Comparison of ENCODE assay signal across 8 cellular contexts in the genomic region with DNA sequence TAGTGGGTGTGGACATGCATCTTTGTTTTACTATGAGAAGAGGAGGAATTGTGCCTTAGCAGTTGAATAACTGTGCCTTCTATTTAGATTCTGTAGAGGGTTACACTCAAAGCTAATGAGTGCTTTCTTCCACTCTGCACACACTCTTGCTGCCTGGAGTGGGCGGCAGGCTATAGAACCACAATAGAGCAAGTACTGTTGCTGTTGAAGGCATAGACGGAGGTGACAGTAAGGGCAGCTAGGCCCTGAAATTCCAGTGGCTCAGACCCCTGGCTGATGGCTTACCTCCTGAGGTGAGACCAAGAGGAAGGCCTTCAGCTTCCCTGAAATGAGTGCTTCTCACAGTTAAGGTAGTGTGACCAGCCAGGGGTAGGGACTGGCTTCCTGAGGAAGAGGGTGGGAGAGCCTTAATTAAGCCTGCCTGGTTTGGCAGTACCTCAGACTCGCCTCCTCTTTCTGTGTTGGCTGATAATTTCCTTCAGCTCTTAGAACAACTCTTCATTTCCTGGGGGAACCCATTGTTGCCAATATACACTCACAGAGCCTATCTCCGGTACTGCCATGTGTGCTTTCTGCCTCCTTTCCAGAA. TPM values are rescaled to one million over a fixed set of nuclear protein-coding genes. Genes with fewer than 3 reads are reported as not detected.
DNase-seq lines count a peak whose midpoint lies in the region; ATAC-seq, FAIRE-seq and TF ChIP-seq lines count a peak whose summit lies in the region.
"Had no signal": no experiment of that assay in that cellular context is flagged by ENCODE, and none has a peak within 500 bp of the region (broad histone marks: within the 10 kb centered on the region; RNA-seq: fewer than 3 reads in every experiment).

No MANE protein-coding gene starts in this region.

- DNase-seq in activated CD8-positive, alpha-beta T cell treated with anti-CD3 and anti-CD28 coated beads, Interleukin-2, amount 10 ng/mL, durations not matched to agents 7 days and 5 days, result no peak
- DNase-seq in kidney (no peak), BE2C (no peak), epidermal melanocyte (ENCODE audit: insufficient read length, low spot score) (no peak), omental fat pad (ENCODE audit: low spot score) (no peak)

- no peak for TF ChIP-seq CTCF in kidney (IDR thresholded peaks at IDR 0.05; ENCODE audit: borderline replicate concordance, extremely low read depth, insufficient read depth)
- no peak for TF ChIP-seq CTCF in BE2C (IDR thresholded peaks at IDR 0.05; ENCODE audit: low read depth, low read length)
- no peak for TF ChIP-seq CTCF in omental fat pad (IDR thresholded peaks at IDR 0.05)

- H3K4me1 ChIP-seq in kidney (ENCODE audit: control insufficient read depth in 1 of 2, insufficient read depth in 1 of 2, low read depth in 1 of 2, low read length in 2 of 2) (peaks cover 62 to 85% of the 10 kb centered on the region in 2 donors), stomach smooth muscle (ENCODE audit: control insufficient read depth, insufficient read depth, low read length) (peaks cover 59% of the 10 kb centered on the region), BE2C (peaks cover 6% of the 10 kb centered on the region; the same call in 1 of the 2 replicates)

- H3K4me3 ChIP-seq in kidney (ENCODE audit: low read length in 2 of 2), result no peak overlapping the region
- no peak overlapping the region for H3K4me3 ChIP-seq in stomach smooth muscle (ENCODE audit: low read length in 2 of 2)
- H3K4me3 ChIP-seq in BE2C (ENCODE audit: low read depth, low read length), result no peak overlapping the region

- H3K9ac ChIP-seq in kidney (ENCODE audit: low read length in 2 of 2), result peak overlapping the region in 1 of 2 donors; percentile 13
- H3K9ac ChIP-seq in stomach smooth muscle (ENCODE audit: low read length in 2 of 2), result no peak overlapping the region

- peaks cover 4% of the 10 kb centered on the region for H3K9me3 Mint-ChIP-seq in activated CD8-positive, alpha-beta T cell treated with anti-CD3 and anti-CD28 coated beads, Interleukin-2, amount 10 ng/mL, durations not matched to agents 7 days and 5 days (ENCODE audit: insufficient read depth)

- ATAC-seq in activated CD8-positive, alpha-beta T cell treated with anti-CD3 and anti-CD28 coated beads, Interleukin-2, amount 10 ng/mL, durations not matched to agents 7 days and 5 days, result peak; percentile 64
- ATAC-seq in omental fat pad (ENCODE audit: low FRiP score), result no peak

- H3K4me3 Mint-ChIP-seq in activated CD8-positive, alpha-beta T cell treated with anti-CD3 and anti-CD28 coated beads, Interleukin-2, amount 10 ng/mL, durations not matched to agents 7 days and 5 days, result peak overlapping the region; percentile 31

- CTCF ChIA-PET in activated CD8-positive, alpha-beta T cell treated with anti-CD3 and anti-CD28 coated beads, Interleukin-2, amount 10 ng/mL, durations not matched to agents 7 days and 5 days (lab: Charles Lee), result interaction anchor here (0.8 to 2.7 kb wide), 9 partner anchors 9 to 91 kb away, joined by 3 to 10 read pairs (median 3); no protein-coding TSS in a partner anchor

- POLR2A ChIA-PET in activated CD8-positive, alpha-beta T cell treated with anti-CD3 and anti-CD28 coated beads, Interleukin-2, amount 10 ng/mL, durations not matched to agents 7 days and 5 days (lab: Charles Lee), result interaction anchor here (0.6 to 1.6 kb wide), 5 partner anchors 17 to 239 kb away, joined by 3 to 6 read pairs (median 3); a partner anchor contains a TSS

- no peaks in the 10 kb centered on the region for H3K27me3 Mint-ChIP-seq in activated CD8-positive, alpha-beta T cell treated with anti-CD3 and anti-CD28 coated beads, Interleukin-2, amount 10 ng/mL, durations not matched to agents 7 days and 5 days (ENCODE audit: low read depth)

- H3K27ac Mint-ChIP-seq in activated CD8-positive, alpha-beta T cell treated with anti-CD3 and anti-CD28 coated beads, Interleukin-2, amount 10 ng/mL, durations not matched to agents 7 days and 5 days, result peak overlapping the region; percentile 80

- H3K9me3 ChIP-seq in KOPT-K1 (ENCODE audit: insufficient read depth, low read length, poor library complexity, severe bottlenecking) (peaks cover 8% of the 10 kb centered on the region), kidney (ENCODE audit: control insufficient read depth in 1 of 2, low read length in 2 of 2) (peaks cover 0 to 3% of the 10 kb centered on the region in 2 donors), stomach smooth muscle (ENCODE audit: control insufficient read depth in 2 of 2, low read length in 2 of 2) (no peaks in the 10 kb centered on the region), BE2C (no peaks in the 10 kb centered on the region)

- peak overlapping the region; percentile 49 for H3K27ac ChIP-seq in KOPT-K1 (ENCODE audit: low read depth, low read length, poor library complexity, severe bottlenecking)
- H3K27ac ChIP-seq in kidney (ENCODE audit: low read depth in 2 of 2, low read length in 2 of 2), result peak overlapping the region; percentile 56 to 57
- H3K27ac ChIP-seq in stomach smooth muscle (ENCODE audit: low read length), result peak overlapping the region; percentile 37

- H3K36me3 Mint-ChIP-seq in activated CD8-positive, alpha-beta T cell treated with anti-CD3 and anti-CD28 coated beads, Interleukin-2, amount 10 ng/mL, durations not matched to agents 7 days and 5 days (ENCODE audit: low read depth), result peaks cover 34% of the 10 kb centered on the region

- H3K27me3 ChIP-seq in stomach smooth muscle (ENCODE audit: control insufficient read depth in 1 of 2, insufficient read depth in 2 of 2, low read length in 2 of 2) (no peaks in the 10 kb centered on the region), BE2C (no peaks in the 10 kb centered on the region)

- H3K36me3 ChIP-seq in KOPT-K1 (ENCODE audit: insufficient read depth, low read length), result no peaks in the 10 kb centered on the region
- no peaks in the 10 kb centered on the region for H3K36me3 ChIP-seq in kidney (ENCODE audit: control insufficient read depth in 1 of 2, insufficient read depth in 2 of 2, low read length in 2 of 2)
- no peaks in the 10 kb centered on the region for H3K36me3 ChIP-seq in stomach smooth muscle (ENCODE audit: control insufficient read depth in 2 of 2, insufficient read depth in 2 of 2, low read length in 2 of 2)
- H3K36me3 ChIP-seq in BE2C, result no peaks in the 10 kb centered on the region

- intact Hi-C loops in kidney (cut with DNase I), result no loop called here

- FAIRE-seq in kidney (lab: Jason Lieb, UNC), result no peak
- FAIRE-seq: islet of Langerhans had no signal

- H3K4me1 Mint-ChIP-seq in activated CD8-positive, alpha-beta T cell treated with anti-CD3 and anti-CD28 coated beads, Interleukin-2, amount 10 ng/mL, durations not matched to agents 7 days and 5 days (ENCODE audit: low read depth), result peaks cover 83% of the 10 kb centered on the region

RNA-seq across cellular contexts. Expression of a gene that starts 24.7 kb away (rescaled TPM):
- 10 to 100 TPM; 40.0 to 43.1 TPM for total RNA-seq in activated CD8-positive, alpha-beta T cell treated with anti-CD3 and anti-CD28 coated beads, Interleukin-2, amount 10 ng/mL, durations not matched to agents 7 days and 5 days
- 84.2 TPM for total RNA-seq in kidney
- 14.3 TPM for polyA plus RNA-seq in kidney (ENCODE audit: insufficient read depth, low read depth, low replicate concordance)
- polyA plus RNA-seq in BE2C (2012; ENCODE audit: insufficient read depth, insufficient read length, low read depth), result 7.2 TPM
- 10 to 100 TPM; 31.1 to 73.3 (median 52.7) TPM for total RNA-seq in omental fat pad
